ENCODE assay signal across 19 cellular contexts in genomic region chr1:201288007-201288406, GRCh38. TPM values are rescaled to one million over a fixed set of nuclear protein-coding genes. Genes with fewer than 3 reads are reported as not detected.
DNase-seq lines count a peak whose midpoint lies in the region; ATAC-seq, FAIRE-seq and TF ChIP-seq lines count a peak whose summit lies in the region.
"Had no signal": no experiment of that assay in that cellular context is flagged by ENCODE, and none has a peak within 500 bp of the region (broad histone marks: within the 10 kb centered on the region; RNA-seq: fewer than 3 reads in every experiment).

No MANE protein-coding gene starts in this region.

- peaks cover 48% of the 10 kb centered on the region for H3K79me2 ChIP-seq in smooth muscle cell (ENCODE audit: low read depth)

- H3K27ac ChIP-seq in smooth muscle cell (ENCODE audit: low read depth) (peak overlapping the region; percentile 50), colonic mucosa (no peak overlapping the region)
- H3K27ac ChIP-seq: PC-9 had no signal

- peaks cover 39% of the 10 kb centered on the region for H3K36me3 ChIP-seq in bronchial epithelial cell (ENCODE audit: control insufficient read depth, insufficient read depth, low read length)
- H3K36me3 ChIP-seq in smooth muscle cell (ENCODE audit: low read depth) = no peaks in the 10 kb centered on the region
- no peaks in the 10 kb centered on the region for H3K36me3 ChIP-seq in colonic mucosa

- no peak for DNase-seq in HTR-8/SVneo (ENCODE audit: insufficient read length, low spot score)
- DNase-seq in bronchial epithelial cell (ENCODE audit: low read depth) = no peak
- peak; percentile 91 for DNase-seq in myocyte (ENCODE audit: low read depth)
- DNase-seq in smooth muscle cell (lab: John Stamatoyannopoulos, UW; ENCODE audit: unreplicated experiment) = no peak
- DNase-seq in HK-2 (ENCODE audit: unreplicated experiment) = no peak
- DNase-seq in cerebellar cortex (ENCODE audit: low spot score) = no peak
- DNase-seq in colonic mucosa = no peak
- DNase-seq: 8988T; CD8-positive, alpha-beta T cell; DMS79; H9; KG1; NCI-H1092 treated with DMSO at 0.1 percent for 48 hours; NCI-H2081 treated with DMSO at 0.1 percent for 48 hours; NCI-H510A; NCI-H82; PC-9 had no signal

- TF ChIP-seq CTCF in bronchial epithelial cell (IDR thresholded peaks at IDR 0.05; ENCODE audit: insufficient read depth, low read length, severe bottlenecking) = no peak
- no peak for TF ChIP-seq CTCF in smooth muscle cell (IDR thresholded peaks at IDR 0.05; ENCODE audit: borderline replicate concordance, insufficient read depth, poor library complexity, severe bottlenecking)
- no peak for TF ChIP-seq CTCF in colonic mucosa (IDR thresholded peaks at IDR 0.05)

- H3K9ac ChIP-seq in smooth muscle cell (ENCODE audit: low read depth) (no peak overlapping the region), colonic mucosa (ENCODE audit: low read depth in 2 of 2, low read length in 2 of 2) (no peak overlapping the region)

- no peak for ATAC-seq in HG03175 (IDR thresholded peaks at IDR 0.05; ENCODE audit: unreplicated experiment)
- ATAC-seq: CD8-positive, alpha-beta T cell; HepG2 had no signal

- H4K20me1 ChIP-seq in smooth muscle cell (ENCODE audit: low read depth) = no peaks in the 10 kb centered on the region

- H3K27me3 ChIP-seq in bronchial epithelial cell (ENCODE audit: control insufficient read depth, insufficient read depth, low read length) = no peaks in the 10 kb centered on the region
- no peaks in the 10 kb centered on the region for H3K27me3 ChIP-seq in smooth muscle cell (ENCODE audit: low read depth)
- peaks cover 15% of the 10 kb centered on the region for H3K27me3 ChIP-seq in colonic mucosa

- peaks cover 4% of the 10 kb centered on the region for H3F3A ChIP-seq in smooth muscle cell (ENCODE audit: low read depth)

- FAIRE-seq in HTR-8/SVneo (lab: Jason Lieb, UNC) = peak; percentile 74
- peak; percentile 93 for FAIRE-seq in bronchial epithelial cell (lab: Jason Lieb, UNC)
- FAIRE-seq: HepG2 had no signal

- no peak overlapping the region for H2AFZ ChIP-seq in smooth muscle cell (ENCODE audit: low read depth)
- H2AFZ ChIP-seq: PC-9 had no signal

- intact Hi-C loops in colonic mucosa (cut with DNase I) = no loop called here

- no peak overlapping the region for H3K4me2 ChIP-seq in smooth muscle cell
- H3K4me2 ChIP-seq: PC-9 had no signal

- H3K4me3 ChIP-seq in bronchial epithelial cell (ENCODE audit: low read depth, low read length) (peak overlapping the region; percentile 11), smooth muscle cell (no peak overlapping the region), colonic mucosa (no peak overlapping the region)
- H3K4me3 ChIP-seq: PC-9 had no signal

- H3K9me3 ChIP-seq in smooth muscle cell (replicated peaks; ENCODE audit: low read depth) (no peaks in the 10 kb centered on the region), colonic mucosa (no peaks in the 10 kb centered on the region)

- H3K4me1 ChIP-seq in smooth muscle cell (ENCODE audit: low read depth) (peaks cover 17% of the 10 kb centered on the region), colonic mucosa (peaks cover 8% of the 10 kb centered on the region)

- WGBS in smooth muscle cell (ENCODE audit: low lambda C conversion rate) = 91% methylated on average over 6 of the region's 6 CpGs

RNA-seq across cellular contexts. Expression of gene PKP1, which starts 4.7 kb away (rescaled TPM):
- total RNA-seq in bronchial epithelial cell (117 and 337 TPM in 2 replicates), myocyte (0.05 and 0.13 TPM in 2 replicates), smooth muscle cell (43.6 and 52.5 TPM in 2 replicates), colonic mucosa (under 1 TPM; 0.54 to 0.74 TPM)
- polyA plus RNA-seq in myocyte (2012) = 1.0 TPM
- polyA plus RNA-seq in smooth muscle cell = 26.9 and 30.3 TPM in 2 replicates
- total RNA-seq: CD8-positive, alpha-beta T cell; HepG2 had no signal
- polyA plus RNA-seq: HepG2 had no signal

Comparison
In these comparisons a context has a peak if more than half of its experiments do, and no peak if none do; other contexts are left out.
1. RNA of gene PKP1, which starts 4.7 kb away (total RNA-seq): 117 to 337 TPM in bronchial epithelial cell and 43.6 to 52.5 TPM in smooth muscle cell; 0.54 to 0.74 TPM in colonic mucosa and 0.05 to 0.13 TPM in myocyte; every median in the first group is over 10 times any median in the second.